In the genomic region with DNA sequence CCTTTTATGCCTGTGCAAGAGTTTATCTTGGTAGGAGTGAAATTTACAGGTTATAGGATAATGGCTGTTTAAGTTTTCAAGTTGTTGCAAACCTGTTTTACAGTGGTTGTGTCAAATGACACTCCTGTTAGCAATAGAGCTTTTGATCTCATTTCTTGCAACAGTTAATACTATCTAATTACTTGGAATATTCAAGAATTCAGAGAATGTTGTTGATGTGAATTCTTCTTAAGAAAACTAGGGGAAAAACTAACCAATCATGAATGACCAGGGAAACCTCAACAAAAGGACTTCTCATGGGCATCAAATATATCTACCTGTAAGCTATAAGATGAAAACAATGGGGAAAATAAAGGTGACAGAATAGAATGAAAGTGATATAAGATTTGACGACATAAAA, we compare ENCODE assay signal across 25 cellular contexts.
"Had no signal": no experiment of that assay in that cellular context is flagged by ENCODE, and none has a peak within 500 bp of the region (broad histone marks: within the 10 kb centered on the region; RNA-seq: fewer than 3 reads in every experiment).

No MANE protein-coding gene starts in this region.

- H3K36me3 Mint-ChIP-seq: natural killer cell had no signal

- DNase-seq: head of caudate nucleus; hypothalamus; kidney; left colon; left lung; lower lobe of right lung; mammary epithelial cell; mesenchymal stem cell; naive B cell; natural killer cell; nephron progenitor cell; ovary; right lobe of liver; stimulated activated CD4-positive, alpha-beta T cell treated with anti-CD3 and anti-CD28 coated beads, Interleukin-1b, Interleukin-23, amount 100 ng/mL, for 48 hours; stimulated activated CD4-positive, alpha-beta T cell treated with anti-CD3 and anti-CD28 coated beads, Interleukin-2, amount 100 ng/mL, for 48 hours; stimulated activated CD4-positive, alpha-beta T cell treated with anti-CD3 and anti-CD28 coated beads, Interleukin-4, amount 100 ng/mL, for 4 hours; stimulated activated CD8-positive, alpha-beta memory T cell treated with anti-CD3 and anti-CD28 coated beads, Interleukin-4, amount 100 ng/mL, for 48 hours; stimulated activated naive CD4-positive, alpha-beta T cell treated with Interleukin-2 at 50 U/mL for 16 hours; stimulated activated naive CD8-positive, alpha-beta T cell treated with anti-CD3 and anti-CD28 coated beads, Interleukin-15, amount 100 ng/mL, for 72 hours; substantia nigra; uterus had no signal

- H3K27ac Mint-ChIP-seq: mesothelial cell of epicardium; naive B cell; natural killer cell; nephron progenitor cell; progenitor cell of endocrine pancreas; stimulated activated memory B cell treated with anti-CD40 and anti-IgM and Interleukin-4, amounts not matched to agents 10 μg/mL and 1 μg/mL and 100 μg/mL, for 72 hours; stimulated activated naive CD8-positive, alpha-beta T cell treated with anti-CD3 and anti-CD28 coated beads, Interleukin-15, amount 100 ng/mL, for 72 hours; type B pancreatic cell had no signal

- H3K9me3 Mint-ChIP-seq: type B pancreatic cell had no signal

- H3K4me3 Mint-ChIP-seq: mesothelial cell of epicardium; naive B cell; natural killer cell; nephron progenitor cell; stimulated activated memory B cell treated with anti-CD40 and anti-IgM and Interleukin-4, amounts not matched to agents 10 μg/mL and 1 μg/mL and 100 μg/mL, for 72 hours; stimulated activated naive CD8-positive, alpha-beta T cell treated with anti-CD3 and anti-CD28 coated beads, Interleukin-15, amount 100 ng/mL, for 72 hours; type B pancreatic cell had no signal

- H3K27me3 Mint-ChIP-seq: progenitor cell of endocrine pancreas; stimulated activated memory B cell treated with anti-CD40 and anti-IgM and Interleukin-4, amounts not matched to agents 10 μg/mL and 1 μg/mL and 100 μg/mL, for 72 hours; stimulated activated naive CD8-positive, alpha-beta T cell treated with anti-CD3 and anti-CD28 coated beads, Interleukin-15, amount 100 ng/mL, for 72 hours; type B pancreatic cell had no signal

- ATAC-seq: left colon; left lung; lower lobe of right lung; natural killer cell; right lobe of liver; stimulated activated memory B cell treated with anti-CD40 and anti-IgM and Interleukin-4, amounts not matched to agents 10 μg/mL and 1 μg/mL and 100 μg/mL, for 72 hours; stimulated activated naive CD8-positive, alpha-beta T cell treated with anti-CD3 and anti-CD28 coated beads, Interleukin-15, amount 100 ng/mL, for 72 hours had no signal

- H3K4me1 Mint-ChIP-seq: naive B cell; nephron progenitor cell; stimulated activated memory B cell treated with anti-CD40 and anti-IgM and Interleukin-4, amounts not matched to agents 10 μg/mL and 1 μg/mL and 100 μg/mL, for 72 hours; stimulated activated naive CD8-positive, alpha-beta T cell treated with anti-CD3 and anti-CD28 coated beads, Interleukin-15, amount 100 ng/mL, for 72 hours had no signal
